Comparison of ENCODE assay signal across 8 cellular contexts in genomic region chr9:21182810-21183736, GRCh38. TPM values are rescaled to one million over a fixed set of nuclear protein-coding genes. Genes with fewer than 3 reads are reported as not detected.
DNase-seq lines count a peak whose midpoint lies in the region; ATAC-seq, FAIRE-seq and TF ChIP-seq lines count a peak whose summit lies in the region.
"Not testable (repeated sequence)": the region's sequence is repeated elsewhere in the genome, so short reads cannot be mapped to it uniquely, and the experiment has no call there.

No MANE protein-coding gene starts in this region.

- not testable (repeated sequence) for H3K27ac ChIP-seq in H1 (ENCODE audit: low read depth, low read length); HepG2 (ENCODE audit: extremely low read length, insufficient read depth, low read length)

- H3K4me1 Mint-ChIP-seq in WTC11 = not testable (repeated sequence)

- FAIRE-seq in H1 (lab: Jason Lieb, UNC) = not testable (repeated sequence)
- FAIRE-seq in HepG2 (lab: Jason Lieb, UNC) = peak; percentile 72

- H3K56ac ChIP-seq in H1 (replicated peaks; ENCODE audit: insufficient read length, low read depth, low read length) = not testable (repeated sequence)

- BruUV-seq in HepG2 (replicated peaks; lab: Mats Ljungman, UMichigan) = not testable (repeated sequence)

- H2BK15ac ChIP-seq in H1 (ENCODE audit: low read length) = not testable (repeated sequence)

- H2BK20ac ChIP-seq in H1 (ENCODE audit: low read length) = not testable (repeated sequence)

- not testable (repeated sequence) for H3K36me3 Mint-ChIP-seq in WTC11

- not testable (repeated sequence) for H3K9ac ChIP-seq in H1 (replicated peaks in 1 of 4; ENCODE audit: extremely low read depth in 1 of 4, low read depth in 3 of 4, low read length in 3 of 4); HepG2 (ENCODE audit: insufficient read depth, low read depth, low read length)

- DNase-seq in NAMALWA (ENCODE audit: low spot score) (peak; percentile 69), WTC11 (ENCODE audit: low spot score) (peak; percentile 41), superior temporal gyrus (ENCODE audit: extremely low spot score) (peak; percentile 28)
- DNase-seq in H1 (ENCODE audit: low read depth in 1 of 2, low spot score in 2 of 2); HepG2 (ENCODE audit: low spot score): not testable (repeated sequence)

- not testable (repeated sequence) for H3K23me2 ChIP-seq in H1 (ENCODE audit: low read depth, low read length)

- not testable (repeated sequence) for H3K36me3 ChIP-seq in H1 (ENCODE audit: control insufficient read depth in 2 of 4, insufficient read depth in 4 of 4, low read length in 3 of 4); HepG2 (replicated peaks in 1 of 2; ENCODE audit: control insufficient read depth in 1 of 2, insufficient read depth in 2 of 2, low read length in 2 of 2)

- not testable (repeated sequence) for H3K18ac ChIP-seq in H1 (ENCODE audit: extremely low read depth, low read length)

- ATAC-seq in GM21423 (IDR thresholded peaks at IDR 0.05; ENCODE audit: unreplicated experiment) (peak; percentile 91), HG03066 (IDR thresholded peaks at IDR 0.05; ENCODE audit: low read depth, unreplicated experiment) (peak; percentile 89), WTC11 (peak; percentile 97), HepG2 (peak; percentile 84)

- in situ Hi-C loops in HepG2 (cut with HindIII; ENCODE audit: extremely low pct_ligation_motif_present, low pct_unique_long_range_greater_than_20kb) = loop anchor here (25.0 kb wide), 1 partner anchor 604 kb away; no protein-coding TSS in a partner anchor

- 39% methylated on average over 4 of the region's 4 CpGs; no CpG with 5 or more reads in 1 of the 2 experiments for WGBS in H1 (ENCODE audit: extremely low coverage in 1 of 2, insufficient coverage in 1 of 2, insufficient read length in 1 of 2, insufficient replicate concordance in 2 of 2, low coverage in 1 of 2, low lambda C conversion rate in 2 of 2, missing lambda C conversion rate in 1 of 2), 2 experiments
- WGBS in HepG2 (ENCODE audit: low lambda C conversion rate) = 5% methylated on average over 4 of the region's 4 CpGs

- TF ChIP-seq CTCF in GM12873 (IDR thresholded peaks at IDR 0.05; ENCODE audit: insufficient read depth, low read depth, low read length, missing control alignments) = peak; percentile 63
- TF ChIP-seq CTCF in WTC11 (IDR thresholded peaks at IDR 0.05) = not testable (repeated sequence)
- peak; percentile 37 to 70 (median 58) for TF ChIP-seq CTCF in H1 (IDR thresholded peaks at IDR 0.05; ENCODE audit: control extremely low read depth in 1 of 3, insufficient read depth in 1 of 3, low read depth in 1 of 3, low read length in 3 of 3)
- peak; percentile 54 for TF ChIP-seq CTCF in HepG2 (CRISPR knock-in tag; IDR thresholded peaks at IDR 0.05)

- not testable (repeated sequence) for H3K79me1 ChIP-seq in H1 (ENCODE audit: low read depth, low read length)

- not testable (repeated sequence) for H3K14ac ChIP-seq in H1 (ENCODE audit: insufficient read length)

- not testable (repeated sequence) for H4K91ac ChIP-seq in H1 (replicated peaks; ENCODE audit: insufficient read length, low read length)

- H3K23ac ChIP-seq in H1 (ENCODE audit: insufficient read length) = not testable (repeated sequence)

- not testable (repeated sequence) for H3K4me2 ChIP-seq in H1 (ENCODE audit: insufficient read depth in 1 of 2, low read depth in 2 of 2, low read length in 2 of 2); HepG2 (ENCODE audit: low read depth, low read length)

- H3K27me3 Mint-ChIP-seq in WTC11 (ENCODE audit: low read depth) = not testable (repeated sequence)

- not testable (repeated sequence) for H2BK5ac ChIP-seq in H1 (ENCODE audit: low read depth, low read length)

- not testable (repeated sequence) for H2BK120ac ChIP-seq in H1 (replicated peaks; ENCODE audit: low read depth, low read length)

- H4K5ac ChIP-seq in H1 (ENCODE audit: insufficient read length, low read depth, low read length) = not testable (repeated sequence)

- not testable (repeated sequence) for H3K4ac ChIP-seq in H1 (replicated peaks; ENCODE audit: insufficient read length, low read depth, low read length)

- not testable (repeated sequence) for H3K9me3 Mint-ChIP-seq in WTC11

- H2AFZ ChIP-seq in H1 (ENCODE audit: low read length); HepG2 (ENCODE audit: low read length): not testable (repeated sequence)

- not testable (repeated sequence) for H3K4me1 ChIP-seq in H1 (replicated peaks in 1 of 4; ENCODE audit: control insufficient read depth in 3 of 4, insufficient read depth in 4 of 4, low read length in 3 of 4); HepG2 (ENCODE audit: insufficient read depth, low read length)

- POLR2A ChIA-PET in WTC11 (lab: Charles Lee); H1 (lab: Charles Lee; ENCODE audit: partially characterized antibody); HepG2 (lab: Yijun Ruan, JAX): not testable (repeated sequence)

- not testable (repeated sequence) for TF ChIP-seq EP300 in H1 (IDR thresholded peaks at IDR 0.05; ENCODE audit: borderline replicate concordance in 1 of 2, low read depth in 2 of 2, low read length in 2 of 2); HepG2 (IDR thresholded peaks at IDR 0.05; ENCODE audit: low read depth in 2 of 2, low read length in 2 of 2); HepG2 (CRISPR knock-in tag; IDR thresholded peaks at IDR 0.05; ENCODE audit: borderline replicate concordance)

- H3K27ac Mint-ChIP-seq in WTC11 = not testable (repeated sequence)

- H4K20me1 ChIP-seq in H1 (replicated peaks in 1 of 2; ENCODE audit: control insufficient read depth in 1 of 2, insufficient read depth in 2 of 2, low read length in 2 of 2); HepG2 (ENCODE audit: insufficient read depth, low read length): not testable (repeated sequence)

- not testable (repeated sequence) for H4K8ac ChIP-seq in H1 (ENCODE audit: extremely low read depth, insufficient read depth, low read length)

- not testable (repeated sequence) for H3K79me2 ChIP-seq in H1 (ENCODE audit: control insufficient read depth in 1 of 2, insufficient read depth in 2 of 2, low read length in 2 of 2); HepG2 (ENCODE audit: insufficient read depth, low read length)

- CTCF ChIA-PET in WTC11 (lab: Charles Lee) = interaction anchor here (0.6 to 1.5 kb wide), 27 partner anchors 9 to 607 kb away, joined by 3 to 9 read pairs (median 4); partner anchors contain the start of gene KLHL9
- CTCF ChIA-PET in H1 (lab: Charles Lee; ENCODE audit: partially characterized antibody) = interaction anchor here (0.7 to 2.6 kb wide), 37 partner anchors 9 to 611 kb away, joined by 3 to 15 read pairs (median 4); partner anchors contain the start of genes IFNA10 and IFNA8
- CTCF ChIA-PET in HepG2 (lab: Yijun Ruan, JAX; ENCODE audit: low intra/inter-chr PET ratio, low total read pairs) = not testable (repeated sequence)

- not testable (repeated sequence) for H2AK5ac ChIP-seq in H1 (ENCODE audit: low read depth, low read length)

- not testable (repeated sequence) for TF ChIP-seq POLR2A in H1 (IDR thresholded peaks at IDR 0.05; ENCODE audit: control extremely low read depth in 1 of 2, low read depth in 2 of 2, low read length in 2 of 2); HepG2 (IDR thresholded peaks at IDR 0.05; ENCODE audit: insufficient read depth in 1 of 2, low read depth in 2 of 2, low read length in 2 of 2)

- H3K4me3 Mint-ChIP-seq in WTC11 = not testable (repeated sequence)

- intact Hi-C loops in HepG2 (cut with micrococcal nuclease; ENCODE audit: unreplicated experiment) = not testable (repeated sequence)

- not testable (repeated sequence) for H3K27me3 ChIP-seq in H1 (replicated peaks in 1 of 4; ENCODE audit: control insufficient read depth in 3 of 4, extremely low read depth in 1 of 4, insufficient read depth in 3 of 4, low read length in 3 of 4); HepG2 (ENCODE audit: control insufficient read depth in 1 of 2, insufficient read depth in 2 of 2, low read length in 2 of 2)

- not testable (repeated sequence) for H3K9me3 ChIP-seq in H1 (ENCODE audit: insufficient read depth in 2 of 2, low read depth in 1 of 2, low read length in 1 of 2); HepG2 (ENCODE audit: low read length)

- peak; percentile 53 to 62; a peak in 3 of 4 replicates for TF ChIP-seq RAD21 in H1 (IDR thresholded peaks at IDR 0.05 in 1 of 2, conservative IDR thresholded peaks at IDR 0.05 in 1 of 2; ENCODE audit: low read depth in 2 of 2, low read length in 2 of 2)
- not testable (repeated sequence) for TF ChIP-seq RAD21 in HepG2 (CRISPR knock-in tag; IDR thresholded peaks at IDR 0.05)

- H3K4me3 ChIP-seq in H1 (ENCODE audit: extremely low read depth in 1 of 4, insufficient read depth in 2 of 4, low read depth in 3 of 4, low read length in 4 of 4); HepG2 (replicated peaks in 1 of 3; ENCODE audit: insufficient read depth in 1 of 3, low read depth in 2 of 3, low read length in 3 of 3): not testable (repeated sequence)

- not testable (repeated sequence) for H2BK12ac ChIP-seq in H1 (ENCODE audit: low read depth, low read length)

RNA-seq across cellular contexts. Expression of gene IFNA4, which starts 4.3 kb away (rescaled TPM):
- total RNA-seq in WTC11 (2021) = not detected in 3 replicates
- not detected in 2 replicates for total RNA-seq in H1 (2021; fragmentation: NEBNext Ultra II Directional; extraction: Animal tissue kit (Norgen Biotek cat#: 25700))
- polyA plus RNA-seq in H1 (2011; rRNA removed) = not detected in 2 replicates
- polyA plus RNA-seq in H1 (2011; cell fraction: cytosol; rRNA removed) = not detected
- polyA plus RNA-seq in H1 (2011; cell fraction: nucleus; rRNA removed) = not detected
- not detected in 4 replicates for polyA plus RNA-seq in H1 (2012, experiment 1 of 2)
- polyA plus RNA-seq in H1 (2012, experiment 2 of 2) = not detected
- not detected for polyA plus RNA-seq in H1 (2013, experiment 1 of 2)
- polyA plus RNA-seq in H1 (2013, experiment 2 of 2) = not detected
- polyA minus RNA-seq in H1 (2011; rRNA and poly(A)+ RNA removed) = not detected in 2 replicates
- polyA minus RNA-seq in H1 (2011; cell fraction: cytosol; rRNA and poly(A)+ RNA removed) = not detected
- not detected for polyA minus RNA-seq in H1 (2011; cell fraction: nucleus; rRNA and poly(A)+ RNA removed)
- not detected in 2 replicates for total RNA-seq in HepG2 (2016; rRNA removed; fragmentation: Illumina TruSeq; extraction: Trizol)
- total RNA-seq in HepG2 (2016; cell fraction: cytosol; rRNA removed; fragmentation: Illumina TruSeq; extraction: Trizol; ENCODE audit: low read depth) = not detected in 2 replicates
- not detected in 2 replicates for total RNA-seq in HepG2 (2016; cell fraction: insoluble cytoplasmic fraction; rRNA removed; fragmentation: Illumina TruSeq; extraction: Trizol)
- total RNA-seq in HepG2 (2016; cell fraction: membrane; rRNA removed; fragmentation: Illumina TruSeq; extraction: Trizol) = not detected in 2 replicates
- total RNA-seq in HepG2 (2016; cell fraction: nucleus; rRNA removed; fragmentation: Illumina TruSeq; extraction: Trizol) = not detected in 2 replicates
- not detected in 2 replicates for polyA plus RNA-seq in HepG2 (2011; rRNA removed)
- polyA plus RNA-seq in HepG2 (2011; cell fraction: cytosol; rRNA removed) = not detected in 2 replicates
- not detected in 2 replicates for polyA plus RNA-seq in HepG2 (2011; cell fraction: nucleus; rRNA removed)
- not detected in 2 replicates for polyA plus RNA-seq in HepG2 (2012)
- not detected in 2 replicates for polyA plus RNA-seq in HepG2 (2016; cell fraction: cytosol; fragmentation: Illumina TruSeq; extraction: Trizol; ENCODE audit: low read depth)
- polyA plus RNA-seq in HepG2 (2016; cell fraction: insoluble cytoplasmic fraction; fragmentation: Illumina TruSeq; extraction: Trizol; ENCODE audit: low read depth) = not detected in 2 replicates
- polyA plus RNA-seq in HepG2 (2016; cell fraction: membrane; fragmentation: Illumina TruSeq; extraction: Trizol; ENCODE audit: low read depth) = not detected in 2 replicates
- not detected in 2 replicates for polyA plus RNA-seq in HepG2 (2016; cell fraction: nucleus; fragmentation: Illumina TruSeq; extraction: Trizol; ENCODE audit: insufficient read depth, low read depth)
- polyA minus RNA-seq in HepG2 (2011; rRNA and poly(A)+ RNA removed; ENCODE audit: low replicate concordance) = not detected in 2 replicates
- not detected in 2 replicates for polyA minus RNA-seq in HepG2 (2011; cell fraction: cytosol; rRNA and poly(A)+ RNA removed)
- not detected in 2 replicates for polyA minus RNA-seq in HepG2 (2011; cell fraction: nucleus; rRNA and poly(A)+ RNA removed)

RNA-seq across cellular contexts. Expression of gene IFNA21, which starts 16.6 kb away (rescaled TPM):
- not detected in 3 replicates for total RNA-seq in WTC11 (2021)
- total RNA-seq in H1 (2021; fragmentation: NEBNext Ultra II Directional; extraction: Animal tissue kit (Norgen Biotek cat#: 25700)) = not detected in 2 replicates
- not detected in 2 replicates for polyA plus RNA-seq in H1 (2011; rRNA removed)
- polyA plus RNA-seq in H1 (2011; cell fraction: cytosol; rRNA removed) = not detected
- polyA plus RNA-seq in H1 (2011; cell fraction: nucleus; rRNA removed) = not detected
- polyA plus RNA-seq in H1 (2012, experiment 1 of 2) = not detected in 4 replicates
- polyA plus RNA-seq in H1 (2012, experiment 2 of 2) = not detected
- polyA plus RNA-seq in H1 (2013, experiment 1 of 2) = not detected
- polyA plus RNA-seq in H1 (2013, experiment 2 of 2) = not detected
- polyA minus RNA-seq in H1 (2011; rRNA and poly(A)+ RNA removed) = not detected in 2 replicates
- polyA minus RNA-seq in H1 (2011; cell fraction: cytosol; rRNA and poly(A)+ RNA removed) = not detected
- polyA minus RNA-seq in H1 (2011; cell fraction: nucleus; rRNA and poly(A)+ RNA removed) = not detected
- total RNA-seq in HepG2 (2016; rRNA removed; fragmentation: Illumina TruSeq; extraction: Trizol) = not detected in 2 replicates
- total RNA-seq in HepG2 (2016; cell fraction: cytosol; rRNA removed; fragmentation: Illumina TruSeq; extraction: Trizol; ENCODE audit: low read depth) = not detected in 2 replicates
- not detected in 2 replicates for total RNA-seq in HepG2 (2016; cell fraction: insoluble cytoplasmic fraction; rRNA removed; fragmentation: Illumina TruSeq; extraction: Trizol)
- not detected in 2 replicates for total RNA-seq in HepG2 (2016; cell fraction: membrane; rRNA removed; fragmentation: Illumina TruSeq; extraction: Trizol)
- not detected in 2 replicates for total RNA-seq in HepG2 (2016; cell fraction: nucleus; rRNA removed; fragmentation: Illumina TruSeq; extraction: Trizol)
- not detected in 2 replicates for polyA plus RNA-seq in HepG2 (2011; rRNA removed)
- polyA plus RNA-seq in HepG2 (2011; cell fraction: cytosol; rRNA removed) = not detected in 2 replicates
- not detected in 2 replicates for polyA plus RNA-seq in HepG2 (2011; cell fraction: nucleus; rRNA removed)
- not detected in 2 replicates for polyA plus RNA-seq in HepG2 (2012)
- polyA plus RNA-seq in HepG2 (2016; cell fraction: cytosol; fragmentation: Illumina TruSeq; extraction: Trizol; ENCODE audit: low read depth) = not detected in 2 replicates
- not detected in 2 replicates for polyA plus RNA-seq in HepG2 (2016; cell fraction: insoluble cytoplasmic fraction; fragmentation: Illumina TruSeq; extraction: Trizol; ENCODE audit: low read depth)
- not detected in 2 replicates for polyA plus RNA-seq in HepG2 (2016; cell fraction: membrane; fragmentation: Illumina TruSeq; extraction: Trizol; ENCODE audit: low read depth)
- not detected in 2 replicates for polyA plus RNA-seq in HepG2 (2016; cell fraction: nucleus; fragmentation: Illumina TruSeq; extraction: Trizol; ENCODE audit: insufficient read depth, low read depth)
- polyA minus RNA-seq in HepG2 (2011; rRNA and poly(A)+ RNA removed; ENCODE audit: low replicate concordance) = not detected in 2 replicates
- polyA minus RNA-seq in HepG2 (2011; cell fraction: cytosol; rRNA and poly(A)+ RNA removed) = not detected in 2 replicates
- polyA minus RNA-seq in HepG2 (2011; cell fraction: nucleus; rRNA and poly(A)+ RNA removed) = not detected in 2 replicates

RNA-seq across cellular contexts. Expression of gene IFNA7, which starts 18.9 kb away (rescaled TPM):
- total RNA-seq in WTC11 (2021) = not detected in 3 replicates
- total RNA-seq in H1 (2021; fragmentation: NEBNext Ultra II Directional; extraction: Animal tissue kit (Norgen Biotek cat#: 25700)) = not detected in 2 replicates
- polyA plus RNA-seq in H1 (2011; rRNA removed) = not detected in 2 replicates
- polyA plus RNA-seq in H1 (2011; cell fraction: cytosol; rRNA removed) = not detected
- not detected for polyA plus RNA-seq in H1 (2011; cell fraction: nucleus; rRNA removed)
- polyA plus RNA-seq in H1 (2012, experiment 1 of 2) = not detected in 4 replicates
- polyA plus RNA-seq in H1 (2012, experiment 2 of 2) = not detected
- not detected for polyA plus RNA-seq in H1 (2013, experiment 1 of 2)
- polyA plus RNA-seq in H1 (2013, experiment 2 of 2) = not detected
- not detected in 2 replicates for polyA minus RNA-seq in H1 (2011; rRNA and poly(A)+ RNA removed)
- not detected for polyA minus RNA-seq in H1 (2011; cell fraction: cytosol; rRNA and poly(A)+ RNA removed)
- polyA minus RNA-seq in H1 (2011; cell fraction: nucleus; rRNA and poly(A)+ RNA removed) = not detected
- total RNA-seq in HepG2 (2016; rRNA removed; fragmentation: Illumina TruSeq; extraction: Trizol) = not detected in 2 replicates
- total RNA-seq in HepG2 (2016; cell fraction: cytosol; rRNA removed; fragmentation: Illumina TruSeq; extraction: Trizol; ENCODE audit: low read depth) = not detected in 2 replicates
- total RNA-seq in HepG2 (2016; cell fraction: insoluble cytoplasmic fraction; rRNA removed; fragmentation: Illumina TruSeq; extraction: Trizol) = not detected in 2 replicates
- not detected in 2 replicates for total RNA-seq in HepG2 (2016; cell fraction: membrane; rRNA removed; fragmentation: Illumina TruSeq; extraction: Trizol)
- total RNA-seq in HepG2 (2016; cell fraction: nucleus; rRNA removed; fragmentation: Illumina TruSeq; extraction: Trizol) = not detected in 2 replicates
- not detected in 2 replicates for polyA plus RNA-seq in HepG2 (2011; rRNA removed)
- polyA plus RNA-seq in HepG2 (2011; cell fraction: cytosol; rRNA removed) = not detected in 2 replicates
- polyA plus RNA-seq in HepG2 (2011; cell fraction: nucleus; rRNA removed) = not detected in 2 replicates
- polyA plus RNA-seq in HepG2 (2012) = not detected in 2 replicates
- polyA plus RNA-seq in HepG2 (2016; cell fraction: cytosol; fragmentation: Illumina TruSeq; extraction: Trizol; ENCODE audit: low read depth) = not detected in 2 replicates
- not detected in 2 replicates for polyA plus RNA-seq in HepG2 (2016; cell fraction: insoluble cytoplasmic fraction; fragmentation: Illumina TruSeq; extraction: Trizol; ENCODE audit: low read depth)
- not detected in 2 replicates for polyA plus RNA-seq in HepG2 (2016; cell fraction: membrane; fragmentation: Illumina TruSeq; extraction: Trizol; ENCODE audit: low read depth)
- not detected in 2 replicates for polyA plus RNA-seq in HepG2 (2016; cell fraction: nucleus; fragmentation: Illumina TruSeq; extraction: Trizol; ENCODE audit: insufficient read depth, low read depth)
- not detected in 2 replicates for polyA minus RNA-seq in HepG2 (2011; rRNA and poly(A)+ RNA removed; ENCODE audit: low replicate concordance)
- not detected in 2 replicates for polyA minus RNA-seq in HepG2 (2011; cell fraction: cytosol; rRNA and poly(A)+ RNA removed)
- not detected in 2 replicates for polyA minus RNA-seq in HepG2 (2011; cell fraction: nucleus; rRNA and poly(A)+ RNA removed)

RNA-seq across cellular contexts. Expression of gene IFNA10, which starts 23.9 kb away (rescaled TPM):
- total RNA-seq in WTC11 (2021) (not detected in 3 replicates), HepG2 (2016; rRNA removed; fragmentation: Illumina TruSeq; extraction: Trizol) (not detected in 2 replicates)
- total RNA-seq in H1 (2021; fragmentation: NEBNext Ultra II Directional; extraction: Animal tissue kit (Norgen Biotek cat#: 25700)) = not detected in 2 replicates
- polyA plus RNA-seq in H1 (2011; rRNA removed) (not detected in 2 replicates), HepG2 (2011; rRNA removed) (not detected in 2 replicates)
- polyA plus RNA-seq in H1 (2011; cell fraction: cytosol; rRNA removed) = not detected
- not detected for polyA plus RNA-seq in H1 (2011; cell fraction: nucleus; rRNA removed)
- polyA plus RNA-seq in H1 (2012, experiment 1 of 2) = not detected in 4 replicates
- polyA plus RNA-seq in H1 (2012, experiment 2 of 2) = not detected
- polyA plus RNA-seq in H1 (2013, experiment 1 of 2) = not detected
- polyA plus RNA-seq in H1 (2013, experiment 2 of 2) = not detected
- not detected in 2 replicates for polyA minus RNA-seq in H1 (2011; rRNA and poly(A)+ RNA removed)
- not detected for polyA minus RNA-seq in H1 (2011; cell fraction: cytosol; rRNA and poly(A)+ RNA removed)
- polyA minus RNA-seq in H1 (2011; cell fraction: nucleus; rRNA and poly(A)+ RNA removed) = not detected
- total RNA-seq in HepG2 (2016; cell fraction: cytosol; rRNA removed; fragmentation: Illumina TruSeq; extraction: Trizol; ENCODE audit: low read depth) = not detected in 2 replicates
- not detected in 2 replicates for total RNA-seq in HepG2 (2016; cell fraction: insoluble cytoplasmic fraction; rRNA removed; fragmentation: Illumina TruSeq; extraction: Trizol)
- total RNA-seq in HepG2 (2016; cell fraction: membrane; rRNA removed; fragmentation: Illumina TruSeq; extraction: Trizol) = not detected in 2 replicates
- not detected in 2 replicates for total RNA-seq in HepG2 (2016; cell fraction: nucleus; rRNA removed; fragmentation: Illumina TruSeq; extraction: Trizol)
- not detected in 2 replicates for polyA plus RNA-seq in HepG2 (2011; cell fraction: cytosol; rRNA removed)
- polyA plus RNA-seq in HepG2 (2011; cell fraction: nucleus; rRNA removed) = not detected in 2 replicates
- polyA plus RNA-seq in HepG2 (2012) = not detected in 2 replicates
- not detected in 2 replicates for polyA plus RNA-seq in HepG2 (2016; cell fraction: cytosol; fragmentation: Illumina TruSeq; extraction: Trizol; ENCODE audit: low read depth)
- polyA plus RNA-seq in HepG2 (2016; cell fraction: insoluble cytoplasmic fraction; fragmentation: Illumina TruSeq; extraction: Trizol; ENCODE audit: low read depth) = not detected in 2 replicates
- polyA plus RNA-seq in HepG2 (2016; cell fraction: membrane; fragmentation: Illumina TruSeq; extraction: Trizol; ENCODE audit: low read depth) = not detected in 2 replicates
- polyA plus RNA-seq in HepG2 (2016; cell fraction: nucleus; fragmentation: Illumina TruSeq; extraction: Trizol; ENCODE audit: insufficient read depth, low read depth) = not detected in 2 replicates
- polyA minus RNA-seq in HepG2 (2011; rRNA and poly(A)+ RNA removed; ENCODE audit: low replicate concordance) = not detected in 2 replicates
- polyA minus RNA-seq in HepG2 (2011; cell fraction: cytosol; rRNA and poly(A)+ RNA removed) = not detected in 2 replicates
- not detected in 2 replicates for polyA minus RNA-seq in HepG2 (2011; cell fraction: nucleus; rRNA and poly(A)+ RNA removed)

RNA-seq across cellular contexts. Expression of gene IFNA16, which starts 34.0 kb away (rescaled TPM):
- total RNA-seq in WTC11 (2021) = not detected in 3 replicates
- not detected in 2 replicates for total RNA-seq in H1 (2021; fragmentation: NEBNext Ultra II Directional; extraction: Animal tissue kit (Norgen Biotek cat#: 25700))
- polyA plus RNA-seq in H1 (2011; rRNA removed) = not detected in 2 replicates
- polyA plus RNA-seq in H1 (2011; cell fraction: cytosol; rRNA removed) = not detected
- not detected for polyA plus RNA-seq in H1 (2011; cell fraction: nucleus; rRNA removed)
- polyA plus RNA-seq in H1 (2012, experiment 1 of 2) = not detected in 4 replicates
- polyA plus RNA-seq in H1 (2012, experiment 2 of 2) = not detected
- not detected for polyA plus RNA-seq in H1 (2013, experiment 1 of 2)
- polyA plus RNA-seq in H1 (2013, experiment 2 of 2) = not detected
- polyA minus RNA-seq in H1 (2011; rRNA and poly(A)+ RNA removed) = not detected in 2 replicates
- not detected for polyA minus RNA-seq in H1 (2011; cell fraction: cytosol; rRNA and poly(A)+ RNA removed)
- polyA minus RNA-seq in H1 (2011; cell fraction: nucleus; rRNA and poly(A)+ RNA removed) = not detected
- total RNA-seq in HepG2 (2016; rRNA removed; fragmentation: Illumina TruSeq; extraction: Trizol) = not detected in 2 replicates
- total RNA-seq in HepG2 (2016; cell fraction: cytosol; rRNA removed; fragmentation: Illumina TruSeq; extraction: Trizol; ENCODE audit: low read depth) = not detected in 2 replicates
- not detected in 2 replicates for total RNA-seq in HepG2 (2016; cell fraction: insoluble cytoplasmic fraction; rRNA removed; fragmentation: Illumina TruSeq; extraction: Trizol)
- not detected in 2 replicates for total RNA-seq in HepG2 (2016; cell fraction: membrane; rRNA removed; fragmentation: Illumina TruSeq; extraction: Trizol)
- total RNA-seq in HepG2 (2016; cell fraction: nucleus; rRNA removed; fragmentation: Illumina TruSeq; extraction: Trizol) = not detected in 2 replicates
- polyA plus RNA-seq in HepG2 (2011; rRNA removed) = not detected in 2 replicates
- polyA plus RNA-seq in HepG2 (2011; cell fraction: cytosol; rRNA removed) = not detected in 2 replicates
- not detected in 2 replicates for polyA plus RNA-seq in HepG2 (2011; cell fraction: nucleus; rRNA removed)
- not detected in 2 replicates for polyA plus RNA-seq in HepG2 (2012)
- polyA plus RNA-seq in HepG2 (2016; cell fraction: cytosol; fragmentation: Illumina TruSeq; extraction: Trizol; ENCODE audit: low read depth) = not detected in 2 replicates
- polyA plus RNA-seq in HepG2 (2016; cell fraction: insoluble cytoplasmic fraction; fragmentation: Illumina TruSeq; extraction: Trizol; ENCODE audit: low read depth) = not detected in 2 replicates
- not detected in 2 replicates for polyA plus RNA-seq in HepG2 (2016; cell fraction: membrane; fragmentation: Illumina TruSeq; extraction: Trizol; ENCODE audit: low read depth)
- not detected in 2 replicates for polyA plus RNA-seq in HepG2 (2016; cell fraction: nucleus; fragmentation: Illumina TruSeq; extraction: Trizol; ENCODE audit: insufficient read depth, low read depth)
- polyA minus RNA-seq in HepG2 (2011; rRNA and poly(A)+ RNA removed; ENCODE audit: low replicate concordance) = not detected in 2 replicates
- not detected in 2 replicates for polyA minus RNA-seq in HepG2 (2011; cell fraction: cytosol; rRNA and poly(A)+ RNA removed)
- not detected in 2 replicates for polyA minus RNA-seq in HepG2 (2011; cell fraction: nucleus; rRNA and poly(A)+ RNA removed)
